Comparison of ENCODE assay signal across 28 cellular contexts in the genomic region with DNA sequence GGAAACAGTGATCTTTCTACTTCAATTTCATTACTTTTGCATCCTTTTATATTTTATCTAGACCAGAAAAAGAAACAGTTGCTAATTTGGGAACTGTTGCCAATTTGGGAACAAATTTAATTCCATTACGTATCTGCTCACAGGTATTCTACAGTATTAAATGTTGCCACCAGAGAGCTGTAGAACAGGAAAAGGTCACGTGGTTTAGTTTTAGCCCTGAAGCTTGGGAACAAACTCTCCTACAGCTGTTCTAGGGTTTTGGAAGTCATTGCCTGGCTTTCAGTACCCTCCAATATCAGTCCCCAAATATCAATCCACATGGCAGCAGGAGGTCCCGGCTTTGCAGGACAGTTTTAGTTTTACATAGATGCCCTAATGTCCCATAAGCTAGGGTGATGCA.
"Had no signal": no experiment of that assay in that cellular context is flagged by ENCODE, and none has a peak within 500 bp of the region (broad histone marks: within the 10 kb centered on the region; RNA-seq: fewer than 3 reads in every experiment).

No MANE protein-coding gene starts in this region.

- H3K27me3 ChIP-seq: neural progenitor cell, sigmoid colon, tibial nerve, uterus had no signal

- DNase-seq: islet precursor cell; left ventricle myocardium inferior; mesendoderm; naive B cell; natural killer cell; nephron progenitor cell; occipital lobe; retina; right cardiac atrium; sigmoid colon; small intestine; stimulated activated CD4-positive, alpha-beta T cell treated with anti-CD3 and anti-CD28 coated beads, Interleukin-1b, Interleukin-23, amount 100 ng/mL, for 48 hours; stimulated activated CD4-positive, alpha-beta T cell treated with anti-CD3 and anti-CD28 coated beads, Interleukin-2, amount 100 ng/mL, for 48 hours; stimulated activated CD4-positive, alpha-beta T cell treated with anti-CD3 and anti-CD28 coated beads, Interleukin-4, amount 100 ng/mL, for 4 hours; stimulated activated CD8-positive, alpha-beta memory T cell treated with anti-CD3 and anti-CD28 coated beads, Interleukin-4, amount 100 ng/mL, for 48 hours; stimulated activated naive CD4-positive, alpha-beta T cell treated with Interleukin-2 at 50 U/mL for 16 hours; stimulated activated naive CD8-positive, alpha-beta T cell treated with anti-CD3 and anti-CD28 coated beads, Interleukin-15, amount 100 ng/mL, for 72 hours; substantia nigra; uterus had no signal

- H3K36me3 ChIP-seq: left ventricle myocardium inferior, neural progenitor cell, neutrophil, sigmoid colon, tibial nerve, uterus had no signal

- H3K4me3 ChIP-seq: left ventricle myocardium inferior, lung, neural progenitor cell, sigmoid colon, tibial nerve, uterus had no signal

- H3K4me3 Mint-ChIP-seq: mesothelial cell of epicardium; naive B cell; natural killer cell; nephron progenitor cell; neural progenitor cell; stimulated activated memory B cell treated with anti-CD40 and anti-IgM and Interleukin-4, amounts not matched to agents 10 μg/mL and 1 μg/mL and 100 μg/mL, for 72 hours; stimulated activated naive CD8-positive, alpha-beta T cell treated with anti-CD3 and anti-CD28 coated beads, Interleukin-15, amount 100 ng/mL, for 72 hours; type B pancreatic cell had no signal

- H3K4me1 Mint-ChIP-seq: mesothelial cell of epicardium; naive B cell; natural killer cell; nephron progenitor cell; neural progenitor cell; stimulated activated memory B cell treated with anti-CD40 and anti-IgM and Interleukin-4, amounts not matched to agents 10 μg/mL and 1 μg/mL and 100 μg/mL, for 72 hours; stimulated activated naive CD8-positive, alpha-beta T cell treated with anti-CD3 and anti-CD28 coated beads, Interleukin-15, amount 100 ng/mL, for 72 hours had no signal

- H3K9me3 ChIP-seq: left ventricle myocardium inferior, neutrophil, sigmoid colon, tibial nerve, uterus had no signal

- H3K36me3 Mint-ChIP-seq: mesothelial cell of epicardium; naive B cell; natural killer cell; neural progenitor cell; stimulated activated memory B cell treated with anti-CD40 and anti-IgM and Interleukin-4, amounts not matched to agents 10 μg/mL and 1 μg/mL and 100 μg/mL, for 72 hours; type B pancreatic cell had no signal

- H3K4me2 ChIP-seq: neural progenitor cell had no signal

- H3K4me1 ChIP-seq: neural progenitor cell, parathyroid adenoma, sigmoid colon, tibial nerve, uterus had no signal

- H3K27ac Mint-ChIP-seq: mesothelial cell of epicardium; naive B cell; natural killer cell; nephron progenitor cell; neural progenitor cell; progenitor cell of endocrine pancreas; stimulated activated memory B cell treated with anti-CD40 and anti-IgM and Interleukin-4, amounts not matched to agents 10 μg/mL and 1 μg/mL and 100 μg/mL, for 72 hours; type B pancreatic cell had no signal

- H3K79me2 ChIP-seq: parathyroid adenoma had no signal

- H3K9ac ChIP-seq: neural progenitor cell, parathyroid adenoma had no signal

- H3K9me3 Mint-ChIP-seq: mesothelial cell of epicardium; naive B cell; natural killer cell; nephron progenitor cell; neural progenitor cell; stimulated activated memory B cell treated with anti-CD40 and anti-IgM and Interleukin-4, amounts not matched to agents 10 μg/mL and 1 μg/mL and 100 μg/mL, for 72 hours; stimulated activated naive CD8-positive, alpha-beta T cell treated with anti-CD3 and anti-CD28 coated beads, Interleukin-15, amount 100 ng/mL, for 72 hours; type B pancreatic cell had no signal

- ATAC-seq: natural killer cell; right cardiac atrium; stimulated activated memory B cell treated with anti-CD40 and anti-IgM and Interleukin-4, amounts not matched to agents 10 μg/mL and 1 μg/mL and 100 μg/mL, for 72 hours; stimulated activated naive CD8-positive, alpha-beta T cell treated with anti-CD3 and anti-CD28 coated beads, Interleukin-15, amount 100 ng/mL, for 72 hours had no signal

- FAIRE-seq: small intestine had no signal

- H2AFZ ChIP-seq: neural progenitor cell, parathyroid adenoma had no signal

- H3K27ac ChIP-seq: left ventricle myocardium inferior, neural progenitor cell, neutrophil, parathyroid adenoma, sigmoid colon, tibial nerve, uterus had no signal
